In the genomic region with DNA sequence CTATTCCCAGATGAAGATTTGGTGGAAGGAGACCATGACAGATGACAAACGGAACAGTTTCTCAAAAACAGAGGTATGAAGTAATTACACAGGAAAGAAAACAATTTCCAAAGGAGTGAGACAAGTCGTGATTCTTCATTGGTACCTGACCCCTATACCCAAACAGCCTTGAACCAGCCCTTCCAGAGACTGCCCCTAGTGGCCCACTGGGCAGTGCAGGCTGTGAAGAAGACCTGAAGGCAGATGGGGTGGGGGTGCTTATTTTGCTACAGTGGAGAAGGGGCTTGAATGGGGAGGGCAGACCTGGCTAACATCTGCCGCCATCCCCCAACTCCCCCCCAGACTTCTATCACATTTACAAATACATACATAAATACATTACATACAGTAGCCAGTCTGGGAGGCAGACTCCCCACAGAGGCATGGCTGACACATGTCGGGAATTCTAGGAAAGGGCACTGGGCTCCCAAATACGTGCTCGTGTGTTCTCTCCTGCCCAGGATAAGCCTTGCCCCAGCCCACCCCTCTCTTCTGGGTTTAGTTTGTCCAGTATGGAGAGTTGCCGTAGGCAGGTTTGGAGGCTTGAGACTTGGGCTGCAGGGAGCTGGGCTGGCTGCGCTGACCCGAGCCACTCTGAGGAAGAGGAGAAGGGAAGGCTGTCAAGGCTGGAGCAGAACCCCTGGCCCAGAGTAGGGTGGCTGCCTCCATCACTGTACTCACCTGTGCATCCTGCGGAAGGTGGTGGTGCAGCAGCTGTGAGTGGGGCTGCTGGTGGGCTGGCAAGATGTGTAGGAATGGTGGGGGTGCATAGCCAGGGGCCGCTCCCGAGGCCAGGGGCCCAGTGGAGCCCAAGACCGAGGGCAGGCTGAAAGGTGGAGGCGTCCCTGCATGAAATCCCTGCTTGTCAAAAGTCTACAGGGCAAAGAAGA, we compare ENCODE assay signal across 8 cellular contexts.
DNase-seq lines count a peak whose midpoint lies in the region; ATAC-seq, FAIRE-seq and TF ChIP-seq lines count a peak whose summit lies in the region.

No MANE protein-coding gene starts in this region.

- H3K9me1 ChIP-seq in keratinocyte (ENCODE audit: control insufficient read depth, extremely low read depth, insufficient read depth, low read length) = no peaks in the 10 kb centered on the region

- peak; percentile 45 for DNase-seq in DMS53 (lab: John Stamatoyannopoulos, UW)
- DNase-seq in DMS53 treated with DMSO at 0.1 percent for 48 hours (lab: John Stamatoyannopoulos, UW; ENCODE audit: unreplicated experiment) = no peak
- DNase-seq in HuH-7.5 (ENCODE audit: low spot score) = peak; percentile 41
- no peak for DNase-seq in activated T-cell treated with anti-CD3 and anti-CD28 coated beads, Interleukin-2, amount 50 U/mL, for 4 hours
- no peak for DNase-seq in keratinocyte (ENCODE audit: low read depth, low spot score)
- DNase-seq in DMS153 treated with DMSO at 0.1 percent for 48 hours (lab: John Stamatoyannopoulos, UW; ENCODE audit: unreplicated experiment) = no peak
- no peak for DNase-seq in RCC 7860 (ENCODE audit: low spot score)

- H3K36me3 ChIP-seq in keratinocyte (ENCODE audit: control insufficient read depth in 2 of 2, extremely low read depth in 1 of 2, insufficient read depth in 2 of 2, low read length in 2 of 2) = peaks cover 52 to 80% of the 10 kb centered on the region in 2 experiments

- FAIRE-seq in keratinocyte (lab: Jason Lieb, UNC) (no peak), RCC 7860 (lab: Jason Lieb, UNC) (no peak)

- dilution Hi-C loops in keratinocyte (cut with MboI; ENCODE audit: extremely low pct_ligation_motif_present, low sequenced_read_pairs) = no loop called here

- no peaks in the 10 kb centered on the region for H3K79me2 ChIP-seq in keratinocyte (ENCODE audit: control insufficient read depth, insufficient read depth, low read length)

- H3K4me1 ChIP-seq in keratinocyte (ENCODE audit: control insufficient read depth, extremely low read depth, insufficient read depth, low read length) = no peaks in the 10 kb centered on the region

- no peak overlapping the region for H3K27ac ChIP-seq in keratinocyte (ENCODE audit: control insufficient read depth, insufficient read depth, low read length)

- H3K9me3 ChIP-seq in keratinocyte (ENCODE audit: control insufficient read depth, low read depth, low read length) = no peaks in the 10 kb centered on the region

- H3K36me3 Mint-ChIP-seq in activated T-cell treated with anti-CD3 and anti-CD28 coated beads, Interleukin-2, amount 50 U/mL, for 4 hours (ENCODE audit: insufficient read depth) = peaks cover 43% of the 10 kb centered on the region

- no peaks in the 10 kb centered on the region for H3K4me1 Mint-ChIP-seq in activated T-cell treated with anti-CD3 and anti-CD28 coated beads, Interleukin-2, amount 50 U/mL, for 4 hours (ENCODE audit: low read depth)

- no peak overlapping the region for H3K9ac ChIP-seq in keratinocyte (ENCODE audit: control insufficient read depth, extremely low read depth, insufficient read depth, low read length)

- H4K20me1 ChIP-seq in keratinocyte (ENCODE audit: control insufficient read depth, extremely low read depth, insufficient read depth, low read length) = peaks cover 5% of the 10 kb centered on the region

- peak; percentile 45 to 55 for ATAC-seq in activated T-cell treated with anti-CD3 and anti-CD28 coated beads, Interleukin-2, amount 50 U/mL, for 4 hours
- ATAC-seq in GM21528 (IDR thresholded peaks at IDR 0.05; ENCODE audit: low FRiP score, unreplicated experiment) = no peak

- H3K4me2 ChIP-seq in keratinocyte (ENCODE audit: control insufficient read depth, extremely low read depth, insufficient read depth, low read depth, low read length) = no peak overlapping the region

- no peak overlapping the region for H2AFZ ChIP-seq in keratinocyte (ENCODE audit: control insufficient read depth, low read length)

- TF ChIP-seq CTCF in keratinocyte (optimal IDR thresholded peaks at IDR 0.05 in 1 of 3, IDR thresholded peaks at IDR 0.05 in 1 of 3, conservative IDR thresholded peaks at IDR 0.05 in 1 of 3; ENCODE audit: extremely low read depth in 1 of 3, insufficient read depth in 2 of 3, low read length in 3 of 3) = peak; percentile 64 to 84 (median 76)

- H3K27me3 ChIP-seq in keratinocyte (ENCODE audit: control insufficient read depth, extremely low read depth, insufficient read depth, low read length) = no peaks in the 10 kb centered on the region

- no peak overlapping the region for H3K4me3 Mint-ChIP-seq in activated T-cell treated with anti-CD3 and anti-CD28 coated beads, Interleukin-2, amount 50 U/mL, for 4 hours

- no peak overlapping the region for H3K4me3 ChIP-seq in keratinocyte (ENCODE audit: control insufficient read depth in 2 of 3, extremely low read depth in 1 of 3, insufficient read depth in 2 of 3, low read depth in 1 of 3, low read length in 3 of 3)

- no peaks in the 10 kb centered on the region for H3K9me3 Mint-ChIP-seq in activated T-cell treated with anti-CD3 and anti-CD28 coated beads, Interleukin-2, amount 50 U/mL, for 4 hours

- no peaks in the 10 kb centered on the region for H3K27me3 Mint-ChIP-seq in activated T-cell treated with anti-CD3 and anti-CD28 coated beads, Interleukin-2, amount 50 U/mL, for 4 hours (ENCODE audit: low read depth)

Comparison
In these comparisons a context has a peak if more than half of its experiments do, and no peak if none do; other contexts are left out.
1. DNase-seq: peak in DMS53 (single experiment) and HuH-7.5 (single experiment); none in DMS53 treated with DMSO at 0.1 percent for 48 hours (single experiment), activated T-cell treated with anti-CD3 and anti-CD28 coated beads, Interleukin-2, amount 50 U/mL, for 4 hours (single experiment), keratinocyte (single experiment), DMS153 treated with DMSO at 0.1 percent for 48 hours (single experiment) and RCC 7860 (single experiment).